Comparison of ENCODE assay signal across 11 cellular contexts in genomic region chr1:203652718-203653461, GRCh38. TPM values are rescaled to one million over a fixed set of nuclear protein-coding genes. Genes with fewer than 3 reads are reported as not detected.
DNase-seq lines count a peak whose midpoint lies in the region; ATAC-seq and TF ChIP-seq lines count a peak whose summit lies in the region.
"Had no signal": no experiment of that assay in that cellular context is flagged by ENCODE, and none has a peak within 500 bp of the region (broad histone marks: within the 10 kb centered on the region; RNA-seq: fewer than 3 reads in every experiment).

No MANE protein-coding gene starts in this region.

- H3K36me3 ChIP-seq in esophagus squamous epithelium: no peaks in the 10 kb centered on the region

- peaks cover 67% of the 10 kb centered on the region for H3K4me1 Mint-ChIP-seq in activated CD4-positive, alpha-beta T cell treated with anti-CD3 and anti-CD28 coated beads, Interleukin-2, amount 10 ng/mL, durations not matched to agents 24 days and 14 days
- peaks cover 82% of the 10 kb centered on the region for H3K4me1 Mint-ChIP-seq in stimulated activated naive CD8-positive, alpha-beta T cell treated with anti-CD3 and anti-CD28 coated beads, Interleukin-15, amount 100 ng/mL, for 72 hours

- 44 to 57% methylated on average over 5 of the region's 5 CpGs for WGBS in esophagus squamous epithelium, 2 donors

- TF ChIP-seq CTCF in esophagus squamous epithelium (IDR thresholded peaks at IDR 0.05): no peak

- no peak for TF ChIP-seq POLR2A in esophagus squamous epithelium (IDR thresholded peaks at IDR 0.05)

- peaks cover 11% of the 10 kb centered on the region for H3K36me3 Mint-ChIP-seq in activated CD4-positive, alpha-beta T cell treated with anti-CD3 and anti-CD28 coated beads, Interleukin-2, amount 10 ng/mL, durations not matched to agents 24 days and 14 days (ENCODE audit: low read depth)

- peak overlapping the region; percentile 71 for H3K4me3 Mint-ChIP-seq in activated CD4-positive, alpha-beta T cell treated with anti-CD3 and anti-CD28 coated beads, Interleukin-2, amount 10 ng/mL, durations not matched to agents 24 days and 14 days
- peak overlapping the region; percentile 59 to 64 for H3K4me3 Mint-ChIP-seq in stimulated activated naive CD8-positive, alpha-beta T cell treated with anti-CD3 and anti-CD28 coated beads, Interleukin-15, amount 100 ng/mL, for 72 hours

- H3K4me1 ChIP-seq in esophagus squamous epithelium: peaks cover 36 to 96% (median 57%) of the 10 kb centered on the region in 3 donors

- in situ Hi-C loops in SK-MEL-5 (cut with HindIII; ENCODE audit: low pct_unique_long_range_greater_than_20kb, low sequenced_read_pairs): no loop called here

- H3K27ac Mint-ChIP-seq in activated CD4-positive, alpha-beta T cell treated with anti-CD3 and anti-CD28 coated beads, Interleukin-2, amount 10 ng/mL, durations not matched to agents 24 days and 14 days: peak overlapping the region; percentile 95
- peak overlapping the region; percentile 97 to 98 for H3K27ac Mint-ChIP-seq in stimulated activated naive CD8-positive, alpha-beta T cell treated with anti-CD3 and anti-CD28 coated beads, Interleukin-15, amount 100 ng/mL, for 72 hours

- peak; percentile 85 for DNase-seq in activated CD4-positive, alpha-beta T cell treated with anti-CD3 and anti-CD28 coated beads, Interleukin-2, amount 10 ng/mL, durations not matched to agents 24 days and 14 days
- no peak for DNase-seq in activated CD4-positive, alpha-beta T cell treated with anti-CD3 and anti-CD28 coated beads, Interleukin-2, amount 50 U/mL, for 4 hours
- DNase-seq in SK-MEL-5 (ENCODE audit: low read depth, low spot score): peak; percentile 77
- no peak for DNase-seq in esophagus squamous epithelium (lab: John Stamatoyannopoulos, UW)
- DNase-seq in stimulated activated naive CD8-positive, alpha-beta T cell treated with anti-CD3 and anti-CD28 coated beads, Interleukin-15, amount 100 ng/mL, for 72 hours: peak; percentile 23 to 51
- DNase-seq in activated effector memory CD4-positive, alpha-beta T cell treated with Interleukin-2 at 50 U/mL for 16 hours: no peak
- no peak for DNase-seq in DMS 273 treated with DMSO at 0.1 percent for 48 hours (lab: John Stamatoyannopoulos, UW)
- DNase-seq: Kasumi-1; right cardiac atrium; stimulated activated naive CD4-positive, alpha-beta T cell treated with Interleukin-2 at 50 U/mL for 16 hours had no signal

- H3K9me3 ChIP-seq in esophagus squamous epithelium: no peaks in the 10 kb centered on the region

- peak; percentile 73 for ATAC-seq in stimulated activated naive CD8-positive, alpha-beta T cell treated with anti-CD3 and anti-CD28 coated beads, Interleukin-15, amount 100 ng/mL, for 72 hours
- ATAC-seq in HG02938 (IDR thresholded peaks at IDR 0.05; ENCODE audit: unreplicated experiment): no peak

- no peaks in the 10 kb centered on the region for H3K27me3 Mint-ChIP-seq in activated CD4-positive, alpha-beta T cell treated with anti-CD3 and anti-CD28 coated beads, Interleukin-2, amount 10 ng/mL, durations not matched to agents 24 days and 14 days
- H3K27me3 Mint-ChIP-seq in stimulated activated naive CD8-positive, alpha-beta T cell treated with anti-CD3 and anti-CD28 coated beads, Interleukin-15, amount 100 ng/mL, for 72 hours: no peaks in the 10 kb centered on the region

- intact Hi-C loops in activated CD4-positive, alpha-beta T cell treated with anti-CD3 and anti-CD28 coated beads, Interleukin-2, amount 10 ng/mL, durations not matched to agents 24 days and 14 days (cut with micrococcal nuclease): loop anchor here (1.0 to 5.0 kb wide), 6 partner anchors 10 to 364 kb away; partner anchors contain the start of gene LAX1
- intact Hi-C loops in esophagus squamous epithelium (cut with DNase I): no loop called here

- no peaks in the 10 kb centered on the region for H3K9me3 Mint-ChIP-seq in activated CD4-positive, alpha-beta T cell treated with anti-CD3 and anti-CD28 coated beads, Interleukin-2, amount 10 ng/mL, durations not matched to agents 24 days and 14 days
- H3K9me3 Mint-ChIP-seq in stimulated activated naive CD8-positive, alpha-beta T cell treated with anti-CD3 and anti-CD28 coated beads, Interleukin-15, amount 100 ng/mL, for 72 hours: no peaks in the 10 kb centered on the region

- H3K4me3 ChIP-seq in esophagus squamous epithelium: no peak overlapping the region

- H3K27me3 ChIP-seq in esophagus squamous epithelium: no peaks in the 10 kb centered on the region

- H3K27ac ChIP-seq in esophagus squamous epithelium: peak overlapping the region; percentile 11 to 92 (median 60)

RNA-seq across cellular contexts. Expression of gene ATP2B4, which starts 26.3 kb away (rescaled TPM):
- total RNA-seq in activated CD4-positive, alpha-beta T cell treated with anti-CD3 and anti-CD28 coated beads, Interleukin-2, amount 10 ng/mL, durations not matched to agents 24 days and 14 days: 32.7 and 33.5 TPM in 2 replicates
- total RNA-seq in SK-MEL-5 (2014; rRNA removed; shearing (Covaris generic)): 39.1 and 45.2 TPM in 2 replicates
- polyA plus RNA-seq in SK-MEL-5 (2015; cell fraction: cytosol; rRNA removed): 37.1 and 54.6 TPM in 2 replicates
- polyA plus RNA-seq in SK-MEL-5 (2015; cell fraction: nucleus; rRNA removed): 52.2 and 58.5 TPM in 2 replicates
- 10 to 100 TPM; 23.7 to 58.9 (median 39.2) TPM for total RNA-seq in esophagus squamous epithelium

Comparison
In these comparisons a context has a peak if more than half of its experiments do, and no peak if none do; other contexts are left out.
1. DNase-seq: peak in activated CD4-positive, alpha-beta T cell treated with anti-CD3 and anti-CD28 coated beads, Interleukin-2, amount 10 ng/mL, durations not matched to agents 24 days and 14 days (single experiment), SK-MEL-5 (single experiment) and stimulated activated naive CD8-positive, alpha-beta T cell treated with anti-CD3 and anti-CD28 coated beads, Interleukin-15, amount 100 ng/mL, for 72 hours (2 of 2); none in activated CD4-positive, alpha-beta T cell treated with anti-CD3 and anti-CD28 coated beads, Interleukin-2, amount 50 U/mL, for 4 hours (0 of 2), esophagus squamous epithelium (single experiment), activated effector memory CD4-positive, alpha-beta T cell treated with Interleukin-2 at 50 U/mL for 16 hours (single experiment) and DMS 273 treated with DMSO at 0.1 percent for 48 hours (single experiment).